ENCODE assay signal across 17 cellular contexts in genomic region chr1:182851825-182852224, GRCh38. TPM values are rescaled to one million over a fixed set of nuclear protein-coding genes. Genes with fewer than 3 reads are reported as not detected.
A peak's percentile ranks its signal among the peaks of the same experiment; 100 is the strongest.
DNase-seq lines count a peak whose midpoint lies in the region; ATAC-seq, FAIRE-seq and TF ChIP-seq lines count a peak whose summit lies in the region.
"Had no signal": no experiment of that assay in that cellular context is flagged by ENCODE, and none has a peak within 500 bp of the region (broad histone marks: within the 10 kb centered on the region; RNA-seq: fewer than 3 reads in every experiment).

No MANE protein-coding gene starts in this region.

- DNase-seq in activated T-cell treated with anti-CD3 and anti-CD28 coated beads, Interleukin-2, amount 50 U/mL, for 24 hours = no peak
- no peak for DNase-seq in activated T-cell treated with anti-CD3 and anti-CD28 coated beads, Interleukin-2, amount 50 U/mL, for 48 hours
- DNase-seq in HepG2 (ENCODE audit: low spot score) (no peak), right lobe of liver (no peak), cerebellar cortex (ENCODE audit: low spot score) (no peak)
- DNase-seq in activated effector memory CD4-positive, alpha-beta T cell treated with anti-CD3 and anti-CD28 coated beads, Interleukin-2, amount 50 U/mL, for 16 hours = no peak
- DNase-seq: BE2C; CD4-positive, alpha-beta memory T cell; DMS153; GF-D8; H7 had no signal

- H3K9ac ChIP-seq in HepG2 (ENCODE audit: insufficient read depth, low read depth, low read length) = no peak overlapping the region

- H3K4me1 ChIP-seq in HepG2 (ENCODE audit: insufficient read depth, low read length) (peaks cover 22% of the 10 kb centered on the region), right lobe of liver (no peaks in the 10 kb centered on the region)

- intact Hi-C loops in HepG2 (cut with micrococcal nuclease; ENCODE audit: unreplicated experiment) (no loop called here), right lobe of liver (cut with DNase I) (no loop called here)

- in situ Hi-C loops in HepG2 (cut with HindIII; ENCODE audit: extremely low pct_ligation_motif_present, low pct_unique_long_range_greater_than_20kb) = loop anchor here (25.0 kb wide), 1 partner anchor 285 kb away; no protein-coding TSS in a partner anchor

- H3K9me3 ChIP-seq in HepG2 (ENCODE audit: low read length) (no peaks in the 10 kb centered on the region), right lobe of liver (no peaks in the 10 kb centered on the region)
- H3K9me3 ChIP-seq: BE2C had no signal

- POLR2A ChIA-PET in HepG2 (lab: Yijun Ruan, JAX) = no interaction called here

- TF ChIP-seq CTCF in HepG2 (CRISPR knock-in tag; IDR thresholded peaks at IDR 0.05) = no peak
- TF ChIP-seq CTCF in right lobe of liver (IDR thresholded peaks at IDR 0.05) = no peak

- CTCF ChIA-PET in HepG2 (lab: Yijun Ruan, JAX; ENCODE audit: low intra/inter-chr PET ratio, low total read pairs) = no interaction called here

- H3K27me3 ChIP-seq in HepG2 (ENCODE audit: control insufficient read depth in 1 of 2, insufficient read depth in 2 of 2, low read length in 2 of 2) (no peaks in the 10 kb centered on the region), right lobe of liver (no peaks in the 10 kb centered on the region)
- H3K27me3 ChIP-seq: BE2C had no signal

- H3K36me3 ChIP-seq in HepG2 (replicated peaks in 1 of 2; ENCODE audit: control insufficient read depth in 1 of 2, insufficient read depth in 2 of 2, low read length in 2 of 2) (peaks cover 26 to 93% of the 10 kb centered on the region in 2 experiments), right lobe of liver (peaks cover 8 to 89% (median 57%) of the 10 kb centered on the region in 4 donors)

- no peak for TF ChIP-seq EP300 in HepG2 (IDR thresholded peaks at IDR 0.05; ENCODE audit: low read depth in 2 of 2, low read length in 2 of 2)
- TF ChIP-seq EP300 in HepG2 (CRISPR knock-in tag; IDR thresholded peaks at IDR 0.05; ENCODE audit: borderline replicate concordance) = no peak

- H3K79me2 ChIP-seq in HepG2 (ENCODE audit: insufficient read depth, low read length) = peaks cover 47% of the 10 kb centered on the region

- H3K4me1 Mint-ChIP-seq in activated T-cell treated with anti-CD3 and anti-CD28 coated beads, Interleukin-2, amount 50 U/mL, for 24 hours (ENCODE audit: low read depth) = peaks cover 53% of the 10 kb centered on the region

- peaks cover 26% of the 10 kb centered on the region; the same call in 1 of the 2 replicates for H4K20me1 ChIP-seq in HepG2 (ENCODE audit: insufficient read depth, low read length)

- H3K9me3 Mint-ChIP-seq in activated T-cell treated with anti-CD3 and anti-CD28 coated beads, Interleukin-2, amount 50 U/mL, for 24 hours = no peaks in the 10 kb centered on the region
- H3K9me3 Mint-ChIP-seq: CD4-positive, alpha-beta memory T cell; GM23338; IgD-negative memory B cell had no signal

- TF ChIP-seq POLR2A in HepG2 (IDR thresholded peaks at IDR 0.05; ENCODE audit: insufficient read depth in 1 of 2, low read depth in 2 of 2, low read length in 2 of 2) (no peak), right lobe of liver (IDR thresholded peaks at IDR 0.05) (no peak)

- H3K27me3 Mint-ChIP-seq in activated T-cell treated with anti-CD3 and anti-CD28 coated beads, Interleukin-2, amount 50 U/mL, for 24 hours = no peaks in the 10 kb centered on the region
- H3K27me3 Mint-ChIP-seq: CD4-positive, alpha-beta memory T cell; IgD-negative memory B cell had no signal

- H3K4me3 ChIP-seq in HepG2 (replicated peaks in 1 of 3; ENCODE audit: insufficient read depth in 1 of 3, low read depth in 2 of 3, low read length in 3 of 3) = no peak overlapping the region
- no peak overlapping the region for H3K4me3 ChIP-seq in right lobe of liver
- H3K4me3 ChIP-seq: GM23338 had no signal

- FAIRE-seq in HepG2 (lab: Jason Lieb, UNC) = no peak
- FAIRE-seq: A204.1, GM18507 had no signal

- BruUV-seq in HepG2 (replicated peaks; lab: Mats Ljungman, UMichigan) = no TSS peak

- ATAC-seq in HepG2 (no peak), right lobe of liver (no peak), HG02610 (IDR thresholded peaks at IDR 0.05; ENCODE audit: unreplicated experiment) (peak; percentile 76)
- ATAC-seq: GM23338 had no signal

- WGBS in HepG2 (ENCODE audit: low lambda C conversion rate) = 90% methylated on average over 1 of the region's 1 CpG
- WGBS in right lobe of liver (ENCODE audit: insufficient coverage, low coverage, low lambda C conversion rate, missing lambda C conversion rate) = 100% methylated on average over 1 of the region's 1 CpG

- no peak overlapping the region for H3K4me3 Mint-ChIP-seq in activated T-cell treated with anti-CD3 and anti-CD28 coated beads, Interleukin-2, amount 50 U/mL, for 24 hours
- H3K4me3 Mint-ChIP-seq: CD4-positive, alpha-beta memory T cell; GM23338; IgD-negative memory B cell had no signal

- no peak overlapping the region for H3K4me2 ChIP-seq in HepG2 (ENCODE audit: low read depth, low read length)
- H3K4me2 ChIP-seq: GM23338 had no signal

- H2AFZ ChIP-seq in HepG2 (ENCODE audit: low read length) = no peak overlapping the region
- H2AFZ ChIP-seq: GM23338 had no signal

- no peak for TF ChIP-seq RAD21 in HepG2 (CRISPR knock-in tag; IDR thresholded peaks at IDR 0.05)

- peaks cover 98% of the 10 kb centered on the region for H3K36me3 Mint-ChIP-seq in activated T-cell treated with anti-CD3 and anti-CD28 coated beads, Interleukin-2, amount 50 U/mL, for 24 hours (ENCODE audit: low read depth)

- H3K27ac ChIP-seq in HepG2 (ENCODE audit: extremely low read length, insufficient read depth, low read length) (no peak overlapping the region), right lobe of liver (no peak overlapping the region)
- H3K27ac ChIP-seq: C4-2B had no signal

- H3K27ac Mint-ChIP-seq in activated T-cell treated with anti-CD3 and anti-CD28 coated beads, Interleukin-2, amount 50 U/mL, for 24 hours = peak overlapping the region; percentile 74
- H3K27ac Mint-ChIP-seq: GM23338, IgD-negative memory B cell had no signal

TF ChIP-seq in HepG2, 621 proteins besides CTCF, POLR2A, EP300 and RAD21:
- TF ChIP-seq ZNF17 (CRISPR knock-in tag; IDR thresholded peaks at IDR 0.05) (no peak), POLR2AphosphoS2 (IDR thresholded peaks at IDR 0.05; ENCODE audit: low read depth, low read length) (peak; percentile 77; the same call in 1 of the 2 replicates), ZFP62 (CRISPR knock-in tag; IDR thresholded peaks at IDR 0.05) (no peak), ISX (CRISPR knock-in tag; conservative IDR thresholded peaks at IDR 0.05) (no peak)
- TF ChIP-seq, protein P1, sequence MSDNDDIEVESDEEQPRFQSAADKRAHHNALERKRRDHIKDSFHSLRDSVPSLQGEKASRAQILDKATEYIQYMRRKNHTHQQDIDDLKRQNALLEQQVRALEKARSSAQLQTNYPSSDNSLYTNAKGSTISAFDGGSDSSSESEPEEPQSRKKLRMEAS (IDR thresholded peaks at IDR 0.05) = no peak

RNA-seq across cellular contexts. Expression of gene DHX9, which starts 12.7 kb away (rescaled TPM):
- total RNA-seq in HepG2 (2016; rRNA removed; fragmentation: Illumina TruSeq; extraction: Trizol) (211 and 292 TPM in 2 replicates), right lobe of liver (10 to 100 TPM; 32.6 to 51.0 (median 39.5) TPM)
- total RNA-seq in HepG2 (2016; cell fraction: cytosol; rRNA removed; fragmentation: Illumina TruSeq; extraction: Trizol; ENCODE audit: low read depth) = 16.1 and 20.6 TPM in 2 replicates
- 213 and 291 TPM in 2 replicates for total RNA-seq in HepG2 (2016; cell fraction: insoluble cytoplasmic fraction; rRNA removed; fragmentation: Illumina TruSeq; extraction: Trizol)
- total RNA-seq in HepG2 (2016; cell fraction: membrane; rRNA removed; fragmentation: Illumina TruSeq; extraction: Trizol) = 42.1 and 50.4 TPM in 2 replicates
- total RNA-seq in HepG2 (2016; cell fraction: nucleus; rRNA removed; fragmentation: Illumina TruSeq; extraction: Trizol) = 202 and 214 TPM in 2 replicates
- polyA plus RNA-seq in HepG2 (2011; rRNA removed) = 73.0 and 84.8 TPM in 2 replicates
- 58.2 and 75.5 TPM in 2 replicates for polyA plus RNA-seq in HepG2 (2011; cell fraction: cytosol; rRNA removed)
- 60.1 and 67.7 TPM in 2 replicates for polyA plus RNA-seq in HepG2 (2011; cell fraction: nucleus; rRNA removed)
- 68.2 and 72.8 TPM in 2 replicates for polyA plus RNA-seq in HepG2 (2012)
- 10.6 and 12.5 TPM in 2 replicates for polyA plus RNA-seq in HepG2 (2016; cell fraction: cytosol; fragmentation: Illumina TruSeq; extraction: Trizol; ENCODE audit: low read depth)
- 227 and 240 TPM in 2 replicates for polyA plus RNA-seq in HepG2 (2016; cell fraction: insoluble cytoplasmic fraction; fragmentation: Illumina TruSeq; extraction: Trizol; ENCODE audit: low read depth)
- polyA plus RNA-seq in HepG2 (2016; cell fraction: membrane; fragmentation: Illumina TruSeq; extraction: Trizol; ENCODE audit: low read depth) = 25.1 and 29.4 TPM in 2 replicates
- 148 and 178 TPM in 2 replicates for polyA plus RNA-seq in HepG2 (2016; cell fraction: nucleus; fragmentation: Illumina TruSeq; extraction: Trizol; ENCODE audit: insufficient read depth, low read depth)
- 84.1 and 281 TPM in 2 replicates for polyA minus RNA-seq in HepG2 (2011; rRNA and poly(A)+ RNA removed; ENCODE audit: low replicate concordance)
- 66.0 and 78.2 TPM in 2 replicates for polyA minus RNA-seq in HepG2 (2011; cell fraction: cytosol; rRNA and poly(A)+ RNA removed)
- polyA minus RNA-seq in HepG2 (2011; cell fraction: nucleus; rRNA and poly(A)+ RNA removed) = 231 and 260 TPM in 2 replicates
